In genomic region chr12:52946797-52947547, GRCh38 we compare ENCODE assay signal across 15 cellular contexts. TPM values are rescaled to one million over a fixed set of nuclear protein-coding genes. Genes with fewer than 3 reads are reported as not detected.
A peak's percentile ranks its signal among the peaks of the same experiment; 100 is the strongest.
DNase-seq lines count a peak whose midpoint lies in the region; TF ChIP-seq lines count a peak whose summit lies in the region.
"Had no signal": no experiment of that assay in that cellular context is flagged by ENCODE, and none has a peak within 500 bp of the region (broad histone marks: within the 10 kb centered on the region; RNA-seq: fewer than 3 reads in every experiment).

No MANE protein-coding gene starts in this region.

- peak overlapping the region; percentile 44 to 78 for H3K18ac ChIP-seq in mesenchymal stem cell (ENCODE audit: low read depth in 1 of 2, low read length in 2 of 2)

- peak overlapping the region; percentile 87 to 89 for H2BK12ac ChIP-seq in mesenchymal stem cell (ENCODE audit: low read length in 2 of 2)

- no peak overlapping the region for H3K23ac ChIP-seq in mesenchymal stem cell (ENCODE audit: low read length in 2 of 2)

- DNase-seq in cardiac muscle cell (ENCODE audit: low read depth in 1 of 2, low spot score in 1 of 2): no peak
- DNase-seq in right atrium auricular region (ENCODE audit: low spot score): no peak
- DNase-seq in brain microvascular endothelial cell: no peak
- peak; percentile 52 for DNase-seq in mesenchymal stem cell
- DNase-seq in COLO668 (lab: John Stamatoyannopoulos, UW; ENCODE audit: unreplicated experiment): no peak
- DNase-seq in NCI-H1436 treated with DMSO at 0.1 percent for 48 hours (lab: John Stamatoyannopoulos, UW): no peak
- no peak for DNase-seq in stimulated activated CD4-positive, alpha-beta T cell treated with anti-CD3 and anti-CD28 coated beads, Interleukin-2, amount 100 ng/mL, for 24 hours
- no peak for DNase-seq in germinal center (ENCODE audit: low spot score)
- DNase-seq: activated CD4-positive, alpha-beta T cell treated with anti-CD3 and anti-CD28 coated beads, Interleukin-2, amount 50 U/mL, for 4 hours; activated gamma-delta T cell; DMS 273 treated with DMSO at 0.1 percent for 48 hours; NCI-H2081 treated with DMSO at 0.1 percent for 48 hours; T-helper 2 cell had no signal

- 52% methylated on average over 8 of the region's 10 CpGs for WGBS in mesenchymal stem cell

- H3K36me3 ChIP-seq in cardiac muscle cell: peaks cover 14% of the 10 kb centered on the region
- H3K36me3 ChIP-seq in right atrium auricular region: no peaks in the 10 kb centered on the region
- peaks cover 18% of the 10 kb centered on the region for H3K36me3 ChIP-seq in brain microvascular endothelial cell (replicated peaks)
- peaks cover 0 to 18% of the 10 kb centered on the region in 2 experiments for H3K36me3 ChIP-seq in mesenchymal stem cell (ENCODE audit: control insufficient read depth in 1 of 2, insufficient read depth in 2 of 2, low read depth in 1 of 2, low read length in 2 of 2)

- H3K27ac ChIP-seq in cardiac muscle cell: peak overlapping the region; percentile 99
- no peak overlapping the region for H3K27ac ChIP-seq in right atrium auricular region
- H3K27ac ChIP-seq in brain microvascular endothelial cell: peak overlapping the region; percentile 28
- H3K27ac ChIP-seq in mesenchymal stem cell (ENCODE audit: low read length, poor library complexity, severe bottlenecking): peak overlapping the region; percentile 91

- peak overlapping the region; percentile 47 for H2BK5ac ChIP-seq in mesenchymal stem cell (ENCODE audit: low read depth, low read length, poor library complexity, severe bottlenecking)

- H3K4me3 ChIP-seq in cardiac muscle cell (no peak overlapping the region), right atrium auricular region (no peak overlapping the region), brain microvascular endothelial cell (ENCODE audit: low read depth, low read length) (no peak overlapping the region), mesenchymal stem cell (ENCODE audit: insufficient read depth in 1 of 2, low read depth in 1 of 2, low read length in 2 of 2) (no peak overlapping the region)

- H3K4me1 ChIP-seq in cardiac muscle cell (ENCODE audit: low read depth) (peaks cover 48% of the 10 kb centered on the region), right atrium auricular region (peaks cover 0 to 38% of the 10 kb centered on the region in 2 donors), mesenchymal stem cell (ENCODE audit: control insufficient read depth, insufficient read depth, low read depth, low read length) (peaks cover 48% of the 10 kb centered on the region)

- TF ChIP-seq CTCF in cardiac muscle cell (IDR thresholded peaks at IDR 0.05; ENCODE audit: low read depth, low read length) (no peak), right atrium auricular region (IDR thresholded peaks at IDR 0.05) (no peak), brain microvascular endothelial cell (IDR thresholded peaks at IDR 0.05; ENCODE audit: low read depth, low read length, missing control alignments) (no peak)

- peak overlapping the region; percentile 70 for H4K8ac ChIP-seq in mesenchymal stem cell (ENCODE audit: low read length)

- H3K4ac ChIP-seq in mesenchymal stem cell (ENCODE audit: low read depth in 1 of 2, low read length in 2 of 2): peak overlapping the region; percentile 2 to 66

- H2AK5ac ChIP-seq in mesenchymal stem cell (ENCODE audit: low read length, severe bottlenecking): peak overlapping the region; percentile 83

- H2AFZ ChIP-seq in mesenchymal stem cell (ENCODE audit: low read depth, low read length): no peak overlapping the region

- H3K79me1 ChIP-seq in mesenchymal stem cell (replicated peaks; ENCODE audit: low read length, poor library complexity, severe bottlenecking): peaks cover 17% of the 10 kb centered on the region

- H4K91ac ChIP-seq in mesenchymal stem cell (ENCODE audit: low read length): peak overlapping the region; percentile 76

- H3K9ac ChIP-seq in mesenchymal stem cell (ENCODE audit: low read length): no peak overlapping the region

- no peak overlapping the region for H3K14ac ChIP-seq in mesenchymal stem cell (ENCODE audit: low read length in 2 of 2)

- H3K9me3 ChIP-seq in cardiac muscle cell (ENCODE audit: low read depth) (no peaks in the 10 kb centered on the region), right atrium auricular region (no peaks in the 10 kb centered on the region), mesenchymal stem cell (ENCODE audit: control insufficient read depth, low read length) (no peaks in the 10 kb centered on the region)

- H2BK120ac ChIP-seq in mesenchymal stem cell (ENCODE audit: low read depth, low read length): peak overlapping the region; percentile 69

- H2BK15ac ChIP-seq in mesenchymal stem cell (ENCODE audit: low read depth, poor library complexity, severe bottlenecking): peak overlapping the region; percentile 60

- in situ Hi-C loops in brain microvascular endothelial cell (cut with HindIII; ENCODE audit: low pct_ligation_motif_present, low sequenced_read_pairs): no loop called here

- H3K27me3 ChIP-seq in cardiac muscle cell (no peaks in the 10 kb centered on the region), right atrium auricular region (no peaks in the 10 kb centered on the region), brain microvascular endothelial cell (replicated peaks) (no peaks in the 10 kb centered on the region), mesenchymal stem cell (ENCODE audit: control insufficient read depth in 1 of 2, insufficient read depth in 1 of 2, low read length in 2 of 2) (peaks cover 0 to 76% of the 10 kb centered on the region in 2 experiments)

- H3K4me2 ChIP-seq in mesenchymal stem cell (ENCODE audit: low read length, poor library complexity, severe bottlenecking): peak overlapping the region; percentile 1

RNA-seq across cellular contexts. Expression of gene KRT18, which starts 1.9 kb away (rescaled TPM):
- total RNA-seq in cardiac muscle cell (310 and 601 TPM in 2 replicates), right atrium auricular region (100 to 1,000 TPM in 1 of 2 donors, 10 to 100 TPM in 1; 85.1 to 150 TPM)
- polyA plus RNA-seq in cardiac muscle cell: 472 and 838 TPM in 2 replicates
- 831 TPM for polyA plus RNA-seq in mesenchymal stem cell (2013, experiment 1 of 2)
- 807 TPM for polyA plus RNA-seq in mesenchymal stem cell (2013, experiment 2 of 2)
- total RNA-seq: myocyte had no signal

RNA-seq across cellular contexts. Expression of gene KRT8, which starts 42.1 kb away (rescaled TPM):
- 480 and 946 TPM in 2 replicates for total RNA-seq in cardiac muscle cell
- 728 and 1,480 TPM in 2 replicates for polyA plus RNA-seq in cardiac muscle cell
- 100 to 1,000 TPM; 199 to 271 TPM for total RNA-seq in right atrium auricular region
- polyA plus RNA-seq in mesenchymal stem cell (2013, experiment 1 of 2): 1,135 TPM
- 1,108 TPM for polyA plus RNA-seq in mesenchymal stem cell (2013, experiment 2 of 2)
- polyA plus RNA-seq: IgD-negative memory B cell had no signal

RNA-seq across cellular contexts. Expression of gene EIF4B, which starts 59.3 kb away (rescaled TPM):
- total RNA-seq in cardiac muscle cell (374 and 722 TPM in 2 replicates), right atrium auricular region (100 to 1,000 TPM; 272 to 383 TPM)
- polyA plus RNA-seq in cardiac muscle cell: 50.0 and 81.5 TPM in 2 replicates
- polyA plus RNA-seq in mesenchymal stem cell (2013, experiment 1 of 2): 387 TPM
- 364 TPM for polyA plus RNA-seq in mesenchymal stem cell (2013, experiment 2 of 2)

Comparison
In these comparisons a context has a peak if more than half of its experiments do, and no peak if none do; other contexts are left out.
1. H3K27ac ChIP-seq: peak in cardiac muscle cell (single experiment), brain microvascular endothelial cell (single experiment) and mesenchymal stem cell (single experiment); none in right atrium auricular region (0 of 2).